ENCODE assay signal across 14 cellular contexts in genomic region chr9:74824654-74825053, GRCh38.
A peak's percentile ranks its signal among the peaks of the same experiment; 100 is the strongest.
DNase-seq lines count a peak whose midpoint lies in the region; ATAC-seq and TF ChIP-seq lines count a peak whose summit lies in the region.
"Had no signal": no experiment of that assay in that cellular context is flagged by ENCODE, and none has a peak within 500 bp of the region (broad histone marks: within the 10 kb centered on the region; RNA-seq: fewer than 3 reads in every experiment).

No MANE protein-coding gene starts in this region.

- ATAC-seq in Right ventricle myocardium inferior (peak; percentile 63), body of pancreas (peak; percentile 52), left cardiac atrium (peak; percentile 23 to 49), HG03460 (IDR thresholded peaks at IDR 0.05; ENCODE audit: unreplicated experiment) (no peak), HG03097 (IDR thresholded peaks at IDR 0.05; ENCODE audit: low FRiP score, unreplicated experiment) (no peak)

- no peak for TF ChIP-seq POLR2A in body of pancreas (IDR thresholded peaks at IDR 0.05)

- WGBS in body of pancreas, 2 donors = 73 to 75% methylated on average over 1 of the region's 1 CpG

- H3K4me1 ChIP-seq in left ventricle myocardium inferior = peaks cover 18% of the 10 kb centered on the region
- H3K4me1 ChIP-seq in body of pancreas = no peaks in the 10 kb centered on the region

- no peak for TF ChIP-seq CTCF in left ventricle myocardium inferior (IDR thresholded peaks at IDR 0.05; ENCODE audit: borderline replicate concordance)
- no peak for TF ChIP-seq CTCF in body of pancreas (IDR thresholded peaks at IDR 0.05)

- H3K9me3 ChIP-seq in left ventricle myocardium inferior (replicated peaks) (no peaks in the 10 kb centered on the region), body of pancreas (no peaks in the 10 kb centered on the region)
- H3K9me3 ChIP-seq: tibial artery had no signal

- H3K4me3 ChIP-seq in left ventricle myocardium inferior (no peak overlapping the region), body of pancreas (no peak overlapping the region)
- H3K4me3 ChIP-seq: hepatocyte, tibial artery had no signal

- no peaks in the 10 kb centered on the region for H3K27me3 ChIP-seq in left ventricle myocardium inferior (ENCODE audit: low read depth)
- no peaks in the 10 kb centered on the region for H3K27me3 ChIP-seq in body of pancreas
- H3K27me3 ChIP-seq: hepatocyte, tibial artery had no signal

- intact Hi-C loops in Right ventricle myocardium inferior (cut with DNase I) (no loop called here), left ventricle myocardium inferior (cut with micrococcal nuclease) (no loop called here), body of pancreas (cut with DNase I) (no loop called here), left cardiac atrium (cut with DNase I) (no loop called here)

- H3K27ac ChIP-seq in left ventricle myocardium inferior (replicated peaks) = no peak overlapping the region
- no peak overlapping the region for H3K27ac ChIP-seq in body of pancreas
- H3K27ac ChIP-seq: hepatocyte, KMS-11, tibial artery had no signal

- no peak for DNase-seq in Right ventricle myocardium inferior (ENCODE audit: missing footprints)
- no peak for DNase-seq in left ventricle myocardium inferior
- DNase-seq in body of pancreas = peak in 3 of 4 donors; percentile 23 to 31 (median 30)
- peak; percentile 56 for DNase-seq in left cardiac atrium
- peak; percentile 45 for DNase-seq in ureter (ENCODE audit: low spot score)
- DNase-seq in RPMI8226 = no peak
- DNase-seq: activated naive CD4-positive, alpha-beta T cell treated with anti-CD3 and anti-CD28 coated beads, Interleukin-2, amount 50 U/mL, for 16 hours; NCI-H2081 treated with DMSO at 0.1 percent for 48 hours; retina had no signal

- H3K36me3 ChIP-seq in left ventricle myocardium inferior = no peaks in the 10 kb centered on the region
- no peaks in the 10 kb centered on the region for H3K36me3 ChIP-seq in body of pancreas (replicated peaks in 1 of 2; ENCODE audit: insufficient read depth in 1 of 2, low read depth in 2 of 2)
- H3K36me3 ChIP-seq: tibial artery had no signal

Comparison
In these comparisons a context has a peak if more than half of its experiments do, and no peak if none do; other contexts are left out.
1. DNase-seq: peak in body of pancreas (3 of 4), left cardiac atrium (single experiment) and ureter (single experiment); none in Right ventricle myocardium inferior (single experiment), left ventricle myocardium inferior (single experiment) and RPMI8226 (single experiment).
2. ATAC-seq: peak in Right ventricle myocardium inferior (single experiment), body of pancreas (single experiment) and left cardiac atrium (2 of 2); none in HG03460 (single experiment) and HG03097 (single experiment).